In genomic region chr2:65666156-65666725, GRCh38 we compare ENCODE assay signal across 9 cellular contexts.
DNase-seq lines count a peak whose midpoint lies in the region; ATAC-seq lines count a peak whose summit lies in the region.
"Had no signal": no experiment of that assay in that cellular context is flagged by ENCODE, and none has a peak within 500 bp of the region (broad histone marks: within the 10 kb centered on the region; RNA-seq: fewer than 3 reads in every experiment).

No MANE protein-coding gene starts in this region.

- H3K4me3 ChIP-seq in skeletal muscle cell (ENCODE audit: low read depth, low read length) = no peak overlapping the region

- ATAC-seq in HG02759 (IDR thresholded peaks at IDR 0.05; ENCODE audit: unreplicated experiment) = peak; percentile 99
- ATAC-seq in activated CD4-positive, CD25-positive, alpha-beta regulatory T cell treated with anti-CD3 and anti-CD28 coated beads, Interleukin-2, amount 50 U/mL, for 24 hours = no peak

- DNase-seq in SIG-M5 treated with dmso at 0.1 percent for 504 hours (lab: John Stamatoyannopoulos, UW; ENCODE audit: unreplicated experiment) = peak; percentile 47
- DNase-seq in SIG-M5 (lab: John Stamatoyannopoulos, UW) = no peak
- DNase-seq in NCI-H226 = peak; percentile 14
- peak; percentile 25 for DNase-seq in skeletal muscle cell (ENCODE audit: low read depth)
- no peak for DNase-seq in C1 segment of cervical spinal cord (lab: John Stamatoyannopoulos, UW)
- no peak for DNase-seq in stimulated activated CD4-positive, alpha-beta T cell treated with anti-CD3 and anti-CD28 coated beads, Interleukin-1b, Interleukin-23, amount 100 ng/mL, for 48 hours
- DNase-seq: ACHN had no signal

Comparison
In these comparisons a context has a peak if more than half of its experiments do, and no peak if none do; other contexts are left out.
1. DNase-seq: peak in SIG-M5 treated with dmso at 0.1 percent for 504 hours (single experiment), NCI-H226 (single experiment) and skeletal muscle cell (single experiment); none in SIG-M5 (single experiment), C1 segment of cervical spinal cord (0 of 14) and stimulated activated CD4-positive, alpha-beta T cell treated with anti-CD3 and anti-CD28 coated beads, Interleukin-1b, Interleukin-23, amount 100 ng/mL, for 48 hours (single experiment).